Comparison of ENCODE assay signal across 8 cellular contexts in the genomic region with DNA sequence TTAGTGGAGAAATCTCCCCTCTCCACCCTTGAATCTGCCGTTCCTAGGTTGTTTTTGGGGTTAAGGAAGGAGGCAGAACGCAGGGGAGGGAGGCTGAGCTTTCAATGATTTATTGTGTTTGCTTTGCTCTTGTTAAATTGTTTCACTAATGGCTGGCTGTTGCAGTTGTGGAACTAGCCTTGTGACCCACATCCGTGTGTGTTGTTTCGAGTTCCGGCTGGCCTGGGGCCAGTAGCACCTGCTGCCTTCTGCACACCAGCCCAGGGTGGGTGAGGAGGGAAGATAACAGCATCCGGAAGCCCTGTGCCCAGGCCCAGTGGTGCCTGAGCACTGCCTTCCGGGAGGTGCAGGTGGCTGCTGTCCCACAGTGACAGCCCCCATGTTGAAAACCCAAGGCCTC. TPM values are rescaled to one million over a fixed set of nuclear protein-coding genes. Genes with fewer than 3 reads are reported as not detected.
A peak's percentile ranks its signal among the peaks of the same experiment; 100 is the strongest.
DNase-seq lines count a peak whose midpoint lies in the region; ATAC-seq, FAIRE-seq and TF ChIP-seq lines count a peak whose summit lies in the region.

No MANE protein-coding gene starts in this region.

- DNase-seq in GM10248 (ENCODE audit: extremely low spot score): peak; percentile 73
- no peak for DNase-seq in T-helper 17 cell
- DNase-seq in kidney: peak; percentile 94
- DNase-seq in type B pancreatic cell (ENCODE audit: extremely low spot score, unreplicated experiment): no peak
- DNase-seq in SK-N-SH: no peak
- no peak for DNase-seq in SW480 (ENCODE audit: low spot score)

- H3K27ac Mint-ChIP-seq in T-helper 17 cell: peak overlapping the region; percentile 96
- H3K27ac Mint-ChIP-seq in type B pancreatic cell: no peak overlapping the region

- intact Hi-C loops in kidney (cut with DNase I): no loop called here

- H3F3A ChIP-seq in SK-N-SH (replicated peaks; ENCODE audit: insufficient read depth): no peaks in the 10 kb centered on the region

- H4K20me1 ChIP-seq in SK-N-SH (ENCODE audit: insufficient read depth): peaks cover 14% of the 10 kb centered on the region

- CTCF ChIA-PET in GM10248 (lab: Yijun Ruan, JAX): interaction anchor here (1.2 to 1.6 kb wide), 4 partner anchors 10 to 123 kb away, joined by 4 to 7 read pairs (median 4); no protein-coding TSS in a partner anchor
- CTCF ChIA-PET in SK-N-SH (lab: Yijun Ruan, JAX): interaction anchor here (0.8 to 1.6 kb wide), 3 partner anchors 8 to 131 kb away, joined by 3 read pairs; no protein-coding TSS in a partner anchor

- H3K9me2 ChIP-seq in SK-N-SH: no peaks in the 10 kb centered on the region

- no peak overlapping the region for H2AFZ ChIP-seq in SK-N-SH (ENCODE audit: low read depth)

- H3K4me1 Mint-ChIP-seq in T-helper 17 cell (peaks cover 26% of the 10 kb centered on the region), type B pancreatic cell (ENCODE audit: unreplicated experiment) (peaks cover 42% of the 10 kb centered on the region)

- no peaks in the 10 kb centered on the region for H3K36me3 ChIP-seq in kidney (ENCODE audit: control insufficient read depth in 1 of 2, insufficient read depth in 2 of 2, low read length in 2 of 2)
- peaks cover 7 to 18% of the 10 kb centered on the region in 2 experiments for H3K36me3 ChIP-seq in SK-N-SH (replicated peaks in 1 of 2; ENCODE audit: control insufficient read depth in 1 of 2, insufficient read depth in 2 of 2, low read length in 1 of 2)

- H3K9me3 Mint-ChIP-seq in type B pancreatic cell: no peaks in the 10 kb centered on the region

- peaks cover 64% of the 10 kb centered on the region for H3K79me2 ChIP-seq in SK-N-SH (ENCODE audit: insufficient read depth)

- TF ChIP-seq EP300 in SK-N-SH (IDR thresholded peaks at IDR 0.05; ENCODE audit: borderline replicate concordance in 1 of 2, low read depth in 1 of 2, low read length in 1 of 2): no peak

- H3K4me3 Mint-ChIP-seq in T-helper 17 cell (peak overlapping the region; percentile 36), type B pancreatic cell (peak overlapping the region; percentile 34)

- ATAC-seq in GM19438 (IDR thresholded peaks at IDR 0.05; ENCODE audit: low read depth, unreplicated experiment) (peak; percentile 81), HG03439 (IDR thresholded peaks at IDR 0.05; ENCODE audit: unreplicated experiment) (peak; percentile 56), T-helper 17 cell (peak; percentile 44)

- 89% methylated on average over 5 of the region's 7 CpGs for WGBS in SK-N-SH (ENCODE audit: low lambda C conversion rate)

- H3K27ac ChIP-seq in kidney (ENCODE audit: low read depth in 2 of 2, low read length in 2 of 2) (peak overlapping the region; percentile 76 to 83), SK-N-SH (ENCODE audit: low read depth in 2 of 2, low read length in 1 of 2) (no peak overlapping the region)

- H3K27me3 Mint-ChIP-seq in T-helper 17 cell: no peaks in the 10 kb centered on the region
- no peaks in the 10 kb centered on the region for H3K27me3 Mint-ChIP-seq in type B pancreatic cell

- H3K9me3 ChIP-seq in T-helper 17 cell (ENCODE audit: control insufficient read depth, low read length, poor library complexity, severe bottlenecking) (no peaks in the 10 kb centered on the region), kidney (ENCODE audit: control insufficient read depth in 1 of 2, low read length in 2 of 2) (no peaks in the 10 kb centered on the region), SK-N-SH (no peaks in the 10 kb centered on the region)

- no peak for TF ChIP-seq RAD21 in SK-N-SH (IDR thresholded peaks at IDR 0.05; ENCODE audit: low read length)

- POLR2A ChIA-PET in GM10248 (lab: Yijun Ruan, JAX): interaction anchor here (2.6 kb wide), 1 partner anchor 67 kb away, joined by 12 read pairs; a partner anchor contains a TSS
- POLR2A ChIA-PET in SK-N-SH (lab: Yijun Ruan, JAX): no interaction called here

- H3K9ac ChIP-seq in kidney (ENCODE audit: low read length in 2 of 2): peak overlapping the region in 1 of 2 donors; percentile 10
- H3K9ac ChIP-seq in SK-N-SH: no peak overlapping the region

- no peak for TF ChIP-seq CTCF in GM10248 (IDR thresholded peaks at IDR 0.05; ENCODE audit: control extremely low read depth, extremely low read depth, low read depth, missing control alignments)
- TF ChIP-seq CTCF in kidney (IDR thresholded peaks at IDR 0.05; ENCODE audit: borderline replicate concordance, extremely low read depth, insufficient read depth): no peak
- TF ChIP-seq CTCF in type B pancreatic cell (conservative IDR thresholded peaks at IDR 0.05): no peak
- TF ChIP-seq CTCF in SK-N-SH (IDR thresholded peaks at IDR 0.05): no peak

- no peak for FAIRE-seq in kidney (lab: Jason Lieb, UNC)

- H3K4me2 ChIP-seq in SK-N-SH: no peak overlapping the region

- peaks cover 2% of the 10 kb centered on the region for H3K36me3 Mint-ChIP-seq in T-helper 17 cell (ENCODE audit: low read depth)
- H3K36me3 Mint-ChIP-seq in type B pancreatic cell: peaks cover 3% of the 10 kb centered on the region

- H3K4me1 ChIP-seq in kidney (ENCODE audit: control insufficient read depth in 1 of 2, insufficient read depth in 1 of 2, low read depth in 1 of 2, low read length in 2 of 2) (peaks cover 35 to 39% of the 10 kb centered on the region in 2 donors), SK-N-SH (ENCODE audit: control insufficient read depth in 1 of 2, insufficient read depth in 2 of 2, low read depth in 1 of 2, low read length in 1 of 2) (peaks cover 0 to 21% of the 10 kb centered on the region in 2 experiments; a peak in 2 of 4 replicates)

- no peaks in the 10 kb centered on the region for H3K27me3 ChIP-seq in SK-N-SH (ENCODE audit: insufficient read depth)

- no peak overlapping the region for H3K4me3 ChIP-seq in kidney (ENCODE audit: low read length in 2 of 2)
- no peak overlapping the region for H3K4me3 ChIP-seq in SK-N-SH (ENCODE audit: low read depth in 2 of 2, low read length in 1 of 2)

TF ChIP-seq in SK-N-SH, 30 proteins besides CTCF, POLR2A, EP300 and RAD21:
- TF ChIP-seq MEF2A (IDR thresholded peaks at IDR 0.05; ENCODE audit: borderline replicate concordance, low read depth) (no peak), CHD2 (IDR thresholded peaks at IDR 0.05; ENCODE audit: low read length, partially characterized antibody) (no peak), JUND (IDR thresholded peaks at IDR 0.05) (no peak), RFX5 (IDR thresholded peaks at IDR 0.05; ENCODE audit: low read length) (no peak)
- TF ChIP-seq, protein P1, sequence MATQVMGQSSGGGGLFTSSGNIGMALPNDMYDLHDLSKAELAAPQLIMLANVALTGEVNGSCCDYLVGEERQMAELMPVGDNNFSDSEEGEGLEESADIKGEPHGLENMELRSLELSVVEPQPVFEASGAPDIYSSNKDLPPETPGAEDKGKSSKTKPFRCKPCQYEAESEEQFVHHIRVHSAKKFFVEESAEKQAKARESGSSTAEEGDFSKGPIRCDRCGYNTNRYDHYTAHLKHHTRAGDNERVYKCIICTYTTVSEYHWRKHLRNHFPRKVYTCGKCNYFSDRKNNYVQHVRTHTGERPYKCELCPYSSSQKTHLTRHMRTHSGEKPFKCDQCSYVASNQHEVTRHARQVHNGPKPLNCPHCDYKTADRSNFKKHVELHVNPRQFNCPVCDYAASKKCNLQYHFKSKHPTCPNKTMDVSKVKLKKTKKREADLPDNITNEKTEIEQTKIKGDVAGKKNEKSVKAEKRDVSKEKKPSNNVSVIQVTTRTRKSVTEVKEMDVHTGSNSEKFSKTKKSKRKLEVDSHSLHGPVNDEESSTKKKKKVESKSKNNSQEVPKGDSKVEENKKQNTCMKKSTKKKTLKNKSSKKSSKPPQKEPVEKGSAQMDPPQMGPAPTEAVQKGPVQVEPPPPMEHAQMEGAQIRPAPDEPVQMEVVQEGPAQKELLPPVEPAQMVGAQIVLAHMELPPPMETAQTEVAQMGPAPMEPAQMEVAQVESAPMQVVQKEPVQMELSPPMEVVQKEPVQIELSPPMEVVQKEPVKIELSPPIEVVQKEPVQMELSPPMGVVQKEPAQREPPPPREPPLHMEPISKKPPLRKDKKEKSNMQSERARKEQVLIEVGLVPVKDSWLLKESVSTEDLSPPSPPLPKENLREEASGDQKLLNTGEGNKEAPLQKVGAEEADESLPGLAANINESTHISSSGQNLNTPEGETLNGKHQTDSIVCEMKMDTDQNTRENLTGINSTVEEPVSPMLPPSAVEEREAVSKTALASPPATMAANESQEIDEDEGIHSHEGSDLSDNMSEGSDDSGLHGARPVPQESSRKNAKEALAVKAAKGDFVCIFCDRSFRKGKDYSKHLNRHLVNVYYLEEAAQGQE (IDR thresholded peaks at IDR 0.05; ENCODE audit: low read depth, low read length): no peak
- TF ChIP-seq, protein P2, sequence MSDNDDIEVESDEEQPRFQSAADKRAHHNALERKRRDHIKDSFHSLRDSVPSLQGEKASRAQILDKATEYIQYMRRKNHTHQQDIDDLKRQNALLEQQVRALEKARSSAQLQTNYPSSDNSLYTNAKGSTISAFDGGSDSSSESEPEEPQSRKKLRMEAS (IDR thresholded peaks at IDR 0.05; ENCODE audit: low read depth): no peak

RNA-seq across cellular contexts. Expression of a gene that starts 3.6 kb away (rescaled TPM):
- total RNA-seq in T-helper 17 cell: 10 to 100 TPM; 50.1 to 53.1 TPM
- total RNA-seq in kidney: 183 TPM
- polyA plus RNA-seq in kidney (ENCODE audit: insufficient read depth, low read depth, low replicate concordance): 88.0 TPM
- total RNA-seq in type B pancreatic cell (ENCODE audit: low replicate concordance): 85.2 and 105 TPM in 2 replicates
- polyA plus RNA-seq in SK-N-SH (2012; rRNA removed): 101 and 111 TPM in 2 replicates
- polyA plus RNA-seq in SK-N-SH (2012; cell fraction: cytosol; rRNA removed): 69.4 and 95.6 TPM in 2 replicates
- 40.7 and 61.0 TPM in 2 replicates for polyA plus RNA-seq in SK-N-SH (2012; cell fraction: nucleus; rRNA removed)

Comparison
In these comparisons a context has a peak if more than half of its experiments do, and no peak if none do; other contexts are left out.
1. DNase-seq: peak in GM10248 (single experiment) and kidney (single experiment); none in T-helper 17 cell (0 of 3), type B pancreatic cell (single experiment), SK-N-SH (single experiment) and SW480 (single experiment).
2. H3K27ac ChIP-seq: peak in kidney (2 of 2); none in SK-N-SH (0 of 2).
3. Peak in every context shown above with its lines, with median percentiles within 50 percentile points of each other: ATAC-seq.